ENCODE assay signal across 16 cellular contexts in genomic region chr15:39270976-39271375, GRCh38.
A peak's percentile ranks its signal among the peaks of the same experiment; 100 is the strongest.
DNase-seq lines count a peak whose midpoint lies in the region; FAIRE-seq and TF ChIP-seq lines count a peak whose summit lies in the region.
"Had no signal": no experiment of that assay in that cellular context is flagged by ENCODE, and none has a peak within 500 bp of the region (broad histone marks: within the 10 kb centered on the region; RNA-seq: fewer than 3 reads in every experiment).

No MANE protein-coding gene starts in this region.

- intact Hi-C loops in ascending aorta (cut with DNase I) = no loop called here

- H3K36me3 ChIP-seq in brain microvascular endothelial cell (replicated peaks) = no peaks in the 10 kb centered on the region
- H3K36me3 ChIP-seq in keratinocyte (ENCODE audit: control insufficient read depth in 2 of 2, extremely low read depth in 1 of 2, insufficient read depth in 2 of 2, low read length in 2 of 2) = no peaks in the 10 kb centered on the region
- H3K36me3 ChIP-seq in ascending aorta = no peaks in the 10 kb centered on the region
- H3K36me3 ChIP-seq: BLaER1 treated with 17β-estradiol and CSF1 and Interleukin-3, amounts not matched to agents 10 nM and 100 nM; ovary had no signal

- H3K9me1 ChIP-seq in keratinocyte (ENCODE audit: control insufficient read depth, extremely low read depth, insufficient read depth, low read length) = no peaks in the 10 kb centered on the region

- H3K4me3 ChIP-seq in AG04449 (ENCODE audit: low read depth, low read length) (no peak overlapping the region), brain microvascular endothelial cell (ENCODE audit: low read depth, low read length) (no peak overlapping the region), keratinocyte (ENCODE audit: control insufficient read depth in 2 of 3, extremely low read depth in 1 of 3, insufficient read depth in 2 of 3, low read depth in 1 of 3, low read length in 3 of 3) (no peak overlapping the region), ascending aorta (no peak overlapping the region)
- H3K4me3 ChIP-seq: BLaER1 treated with 17β-estradiol and CSF1 and Interleukin-3, amounts not matched to agents 10 nM and 100 nM; ovary had no signal

- no peak overlapping the region for H3K27ac Mint-ChIP-seq in type B pancreatic cell
- H3K27ac Mint-ChIP-seq: memory B cell had no signal

- in situ Hi-C loops in brain microvascular endothelial cell (cut with HindIII; ENCODE audit: low pct_ligation_motif_present, low sequenced_read_pairs) = no loop called here

- no peaks in the 10 kb centered on the region for H4K20me1 ChIP-seq in keratinocyte (ENCODE audit: control insufficient read depth, extremely low read depth, insufficient read depth, low read length)
- H4K20me1 ChIP-seq: BLaER1 treated with 17β-estradiol and CSF1 and Interleukin-3, amounts not matched to agents 10 nM and 100 nM had no signal

- no peaks in the 10 kb centered on the region for H3K79me2 ChIP-seq in keratinocyte (ENCODE audit: control insufficient read depth, insufficient read depth, low read length)

- no peak for TF ChIP-seq CTCF in AG04449 (IDR thresholded peaks at IDR 0.05; ENCODE audit: insufficient read depth, low read length, missing control alignments)
- no peak for TF ChIP-seq CTCF in brain microvascular endothelial cell (IDR thresholded peaks at IDR 0.05; ENCODE audit: low read depth, low read length, missing control alignments)
- no peak for TF ChIP-seq CTCF in keratinocyte (optimal IDR thresholded peaks at IDR 0.05 in 1 of 3, IDR thresholded peaks at IDR 0.05 in 1 of 3, conservative IDR thresholded peaks at IDR 0.05 in 1 of 3; ENCODE audit: extremely low read depth in 1 of 3, insufficient read depth in 2 of 3, low read length in 3 of 3)
- no peak for TF ChIP-seq CTCF in type B pancreatic cell (conservative IDR thresholded peaks at IDR 0.05)
- no peak for TF ChIP-seq CTCF in ascending aorta (IDR thresholded peaks at IDR 0.05)

- POLR2A ChIA-PET in AG04449 (lab: Yijun Ruan, JAX) = interaction anchor here (0.6 to 3.4 kb wide), 10 partner anchors 10 to 326 kb away, joined by 3 to 40 read pairs (median 4); partner anchors contain the start of gene THBS1

- H3K36me3 Mint-ChIP-seq in type B pancreatic cell = no peaks in the 10 kb centered on the region
- H3K36me3 Mint-ChIP-seq: memory B cell had no signal

- CTCF ChIA-PET in AG04449 (lab: Yijun Ruan, JAX) = interaction anchor here (0.9 to 1.4 kb wide), 3 partner anchors 30 to 487 kb away, joined by 3 to 6 read pairs (median 3); partner anchors contain the start of gene THBS1

- no peaks in the 10 kb centered on the region for H3K4me1 Mint-ChIP-seq in type B pancreatic cell (ENCODE audit: unreplicated experiment)
- H3K4me1 Mint-ChIP-seq: memory B cell had no signal

- peak overlapping the region; percentile 87 for H3K27ac ChIP-seq in brain microvascular endothelial cell
- H3K27ac ChIP-seq in keratinocyte (ENCODE audit: control insufficient read depth, insufficient read depth, low read length) = peak overlapping the region; percentile 30
- no peak overlapping the region for H3K27ac ChIP-seq in ascending aorta
- H3K27ac ChIP-seq: BLaER1 treated with 17β-estradiol and CSF1 and Interleukin-3, amounts not matched to agents 10 nM and 100 nM; ovary had no signal

- peaks cover 15% of the 10 kb centered on the region for H3K27me3 Mint-ChIP-seq in type B pancreatic cell
- H3K27me3 Mint-ChIP-seq: memory B cell had no signal

- dilution Hi-C loops in keratinocyte (cut with MboI; ENCODE audit: extremely low pct_ligation_motif_present, low sequenced_read_pairs) = no loop called here

- H3K4me1 ChIP-seq in keratinocyte (ENCODE audit: control insufficient read depth, extremely low read depth, insufficient read depth, low read length) (peaks cover 33% of the 10 kb centered on the region), ascending aorta (no peaks in the 10 kb centered on the region)
- H3K4me1 ChIP-seq: BLaER1 treated with 17β-estradiol and CSF1 and Interleukin-3, amounts not matched to agents 10 nM and 100 nM had no signal

- H2AFZ ChIP-seq in keratinocyte (ENCODE audit: control insufficient read depth, low read length) = no peak overlapping the region

- peak; percentile 83 for FAIRE-seq in keratinocyte (lab: Jason Lieb, UNC)

- H3K9me3 ChIP-seq in keratinocyte (ENCODE audit: control insufficient read depth, low read depth, low read length) (no peaks in the 10 kb centered on the region), ascending aorta (no peaks in the 10 kb centered on the region)
- H3K9me3 ChIP-seq: BLaER1 treated with 17β-estradiol and CSF1 and Interleukin-3, amounts not matched to agents 10 nM and 100 nM; ovary had no signal

- H3K9ac ChIP-seq in keratinocyte (ENCODE audit: control insufficient read depth, extremely low read depth, insufficient read depth, low read length) = no peak overlapping the region
- H3K9ac ChIP-seq: BLaER1 treated with 17β-estradiol and CSF1 and Interleukin-3, amounts not matched to agents 10 nM and 100 nM had no signal

- DNase-seq in AG04449 (ENCODE audit: low read depth, low spot score) (peak; percentile 97), HS-27A (ENCODE audit: low read depth) (peak; percentile 90), brain microvascular endothelial cell (peak; percentile 97), keratinocyte (ENCODE audit: low read depth, low spot score) (no peak), cerebellum (ENCODE audit: low spot score) (no peak), type B pancreatic cell (ENCODE audit: extremely low spot score, unreplicated experiment) (no peak), ascending aorta (ENCODE audit: low spot score in 2 of 2) (no peak)
- no peak for DNase-seq in activated CD8-positive, alpha-beta memory T cell treated with anti-CD3 and anti-CD28 coated beads for 24 hours
- DNase-seq: activated CD4-positive, CD25-positive, alpha-beta regulatory T cell; activated T-cell treated with anti-CD3 and anti-CD28 coated beads, Interleukin-2, amount 50 U/mL, for 1 hour; amygdala; NCI-H187 treated with DMSO at 0.1 percent for 48 hours; NK-92 treated with Interleukin-12 subunit alpha and Interleukin-12 subunit beta, amount 100 ng/mL, for 24 hours; ovary had no signal

- no peak overlapping the region for H3K4me3 Mint-ChIP-seq in type B pancreatic cell
- H3K4me3 Mint-ChIP-seq: memory B cell had no signal

- no peaks in the 10 kb centered on the region for H3K9me3 Mint-ChIP-seq in type B pancreatic cell
- H3K9me3 Mint-ChIP-seq: memory B cell had no signal

- H3K27me3 ChIP-seq in brain microvascular endothelial cell (replicated peaks) (no peaks in the 10 kb centered on the region), keratinocyte (ENCODE audit: control insufficient read depth, extremely low read depth, insufficient read depth, low read length) (no peaks in the 10 kb centered on the region), ascending aorta (no peaks in the 10 kb centered on the region)
- H3K27me3 ChIP-seq: BLaER1 treated with 17β-estradiol and CSF1 and Interleukin-3, amounts not matched to agents 10 nM and 100 nM; ovary had no signal

- peak overlapping the region; percentile 44 for H3K4me2 ChIP-seq in keratinocyte (ENCODE audit: control insufficient read depth, extremely low read depth, insufficient read depth, low read depth, low read length)
- H3K4me2 ChIP-seq: BLaER1 treated with 17β-estradiol and CSF1 and Interleukin-3, amounts not matched to agents 10 nM and 100 nM had no signal

Comparison
In these comparisons a context has a peak if more than half of its experiments do, and no peak if none do; other contexts are left out.
1. DNase-seq: peak in AG04449 (single experiment), HS-27A (single experiment) and brain microvascular endothelial cell (single experiment); none in keratinocyte (single experiment), cerebellum (single experiment), type B pancreatic cell (single experiment), activated CD8-positive, alpha-beta memory T cell treated with anti-CD3 and anti-CD28 coated beads for 24 hours (single experiment) and ascending aorta (0 of 2).
2. H3K27ac ChIP-seq: peak in brain microvascular endothelial cell (single experiment) and keratinocyte (single experiment); none in ascending aorta (0 of 2).